Comparison of ENCODE assay signal across 1 cellular context in the genomic region with DNA sequence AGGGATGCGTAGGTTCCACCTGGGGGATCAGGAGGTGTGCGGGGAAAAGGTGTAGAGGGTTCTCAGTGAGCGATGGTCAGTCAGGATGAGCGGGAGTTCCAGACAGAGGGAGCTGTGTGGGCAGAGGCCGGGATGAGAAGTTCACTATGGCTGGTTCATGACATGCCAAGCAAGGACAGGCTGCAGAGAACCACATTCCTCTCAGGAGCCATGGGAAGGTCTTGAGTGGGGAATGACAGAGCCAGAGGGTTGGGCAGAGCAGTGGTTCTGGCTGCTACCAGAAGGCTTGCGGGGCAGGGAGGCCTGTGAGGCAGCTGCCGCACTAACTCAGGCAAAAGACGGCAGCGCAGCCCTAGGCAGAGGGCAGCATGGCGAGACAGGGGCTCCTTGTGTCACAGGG.
TF ChIP-seq lines count a peak whose summit lies in the region.

No MANE protein-coding gene starts in this region.

TF ChIP-seq in H1, 55 proteins besides CTCF, POLR2A, EP300 and RAD21 (continued from another document):
- TF ChIP-seq, protein P1, sequence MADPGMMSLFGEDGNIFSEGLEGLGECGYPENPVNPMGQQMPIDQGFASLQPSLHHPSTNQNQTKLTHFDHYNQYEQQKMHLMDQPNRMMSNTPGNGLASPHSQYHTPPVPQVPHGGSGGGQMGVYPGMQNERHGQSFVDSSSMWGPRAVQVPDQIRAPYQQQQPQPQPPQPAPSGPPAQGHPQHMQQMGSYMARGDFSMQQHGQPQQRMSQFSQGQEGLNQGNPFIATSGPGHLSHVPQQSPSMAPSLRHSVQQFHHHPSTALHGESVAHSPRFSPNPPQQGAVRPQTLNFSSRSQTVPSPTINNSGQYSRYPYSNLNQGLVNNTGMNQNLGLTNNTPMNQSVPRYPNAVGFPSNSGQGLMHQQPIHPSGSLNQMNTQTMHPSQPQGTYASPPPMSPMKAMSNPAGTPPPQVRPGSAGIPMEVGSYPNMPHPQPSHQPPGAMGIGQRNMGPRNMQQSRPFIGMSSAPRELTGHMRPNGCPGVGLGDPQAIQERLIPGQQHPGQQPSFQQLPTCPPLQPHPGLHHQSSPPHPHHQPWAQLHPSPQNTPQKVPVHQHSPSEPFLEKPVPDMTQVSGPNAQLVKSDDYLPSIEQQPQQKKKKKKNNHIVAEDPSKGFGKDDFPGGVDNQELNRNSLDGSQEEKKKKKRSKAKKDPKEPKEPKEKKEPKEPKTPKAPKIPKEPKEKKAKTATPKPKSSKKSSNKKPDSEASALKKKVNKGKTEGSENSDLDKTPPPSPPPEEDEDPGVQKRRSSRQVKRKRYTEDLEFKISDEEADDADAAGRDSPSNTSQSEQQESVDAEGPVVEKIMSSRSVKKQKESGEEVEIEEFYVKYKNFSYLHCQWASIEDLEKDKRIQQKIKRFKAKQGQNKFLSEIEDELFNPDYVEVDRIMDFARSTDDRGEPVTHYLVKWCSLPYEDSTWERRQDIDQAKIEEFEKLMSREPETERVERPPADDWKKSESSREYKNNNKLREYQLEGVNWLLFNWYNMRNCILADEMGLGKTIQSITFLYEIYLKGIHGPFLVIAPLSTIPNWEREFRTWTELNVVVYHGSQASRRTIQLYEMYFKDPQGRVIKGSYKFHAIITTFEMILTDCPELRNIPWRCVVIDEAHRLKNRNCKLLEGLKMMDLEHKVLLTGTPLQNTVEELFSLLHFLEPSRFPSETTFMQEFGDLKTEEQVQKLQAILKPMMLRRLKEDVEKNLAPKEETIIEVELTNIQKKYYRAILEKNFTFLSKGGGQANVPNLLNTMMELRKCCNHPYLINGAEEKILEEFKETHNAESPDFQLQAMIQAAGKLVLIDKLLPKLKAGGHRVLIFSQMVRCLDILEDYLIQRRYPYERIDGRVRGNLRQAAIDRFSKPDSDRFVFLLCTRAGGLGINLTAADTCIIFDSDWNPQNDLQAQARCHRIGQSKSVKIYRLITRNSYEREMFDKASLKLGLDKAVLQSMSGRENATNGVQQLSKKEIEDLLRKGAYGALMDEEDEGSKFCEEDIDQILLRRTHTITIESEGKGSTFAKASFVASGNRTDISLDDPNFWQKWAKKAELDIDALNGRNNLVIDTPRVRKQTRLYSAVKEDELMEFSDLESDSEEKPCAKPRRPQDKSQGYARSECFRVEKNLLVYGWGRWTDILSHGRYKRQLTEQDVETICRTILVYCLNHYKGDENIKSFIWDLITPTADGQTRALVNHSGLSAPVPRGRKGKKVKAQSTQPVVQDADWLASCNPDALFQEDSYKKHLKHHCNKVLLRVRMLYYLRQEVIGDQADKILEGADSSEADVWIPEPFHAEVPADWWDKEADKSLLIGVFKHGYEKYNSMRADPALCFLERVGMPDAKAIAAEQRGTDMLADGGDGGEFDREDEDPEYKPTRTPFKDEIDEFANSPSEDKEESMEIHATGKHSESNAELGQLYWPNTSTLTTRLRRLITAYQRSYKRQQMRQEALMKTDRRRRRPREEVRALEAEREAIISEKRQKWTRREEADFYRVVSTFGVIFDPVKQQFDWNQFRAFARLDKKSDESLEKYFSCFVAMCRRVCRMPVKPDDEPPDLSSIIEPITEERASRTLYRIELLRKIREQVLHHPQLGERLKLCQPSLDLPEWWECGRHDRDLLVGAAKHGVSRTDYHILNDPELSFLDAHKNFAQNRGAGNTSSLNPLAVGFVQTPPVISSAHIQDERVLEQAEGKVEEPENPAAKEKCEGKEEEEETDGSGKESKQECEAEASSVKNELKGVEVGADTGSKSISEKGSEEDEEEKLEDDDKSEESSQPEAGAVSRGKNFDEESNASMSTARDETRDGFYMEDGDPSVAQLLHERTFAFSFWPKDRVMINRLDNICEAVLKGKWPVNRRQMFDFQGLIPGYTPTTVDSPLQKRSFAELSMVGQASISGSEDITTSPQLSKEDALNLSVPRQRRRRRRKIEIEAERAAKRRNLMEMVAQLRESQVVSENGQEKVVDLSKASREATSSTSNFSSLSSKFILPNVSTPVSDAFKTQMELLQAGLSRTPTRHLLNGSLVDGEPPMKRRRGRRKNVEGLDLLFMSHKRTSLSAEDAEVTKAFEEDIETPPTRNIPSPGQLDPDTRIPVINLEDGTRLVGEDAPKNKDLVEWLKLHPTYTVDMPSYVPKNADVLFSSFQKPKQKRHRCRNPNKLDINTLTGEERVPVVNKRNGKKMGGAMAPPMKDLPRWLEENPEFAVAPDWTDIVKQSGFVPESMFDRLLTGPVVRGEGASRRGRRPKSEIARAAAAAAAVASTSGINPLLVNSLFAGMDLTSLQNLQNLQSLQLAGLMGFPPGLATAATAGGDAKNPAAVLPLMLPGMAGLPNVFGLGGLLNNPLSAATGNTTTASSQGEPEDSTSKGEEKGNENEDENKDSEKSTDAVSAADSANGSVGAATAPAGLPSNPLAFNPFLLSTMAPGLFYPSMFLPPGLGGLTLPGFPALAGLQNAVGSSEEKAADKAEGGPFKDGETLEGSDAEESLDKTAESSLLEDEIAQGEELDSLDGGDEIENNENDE (IDR thresholded peaks at IDR 0.05; ENCODE audit: insufficient replicate concordance, low read length) = no peak
- TF ChIP-seq ASH2L (IDR thresholded peaks at IDR 0.05; ENCODE audit: low read length) = no peak
